29 cellular contexts compared by ENCODE assay signal in genomic region chr5:155982354-155982753, GRCh38.
"Had no signal": no experiment of that assay in that cellular context is flagged by ENCODE, and none has a peak within 500 bp of the region (broad histone marks: within the 10 kb centered on the region; RNA-seq: fewer than 3 reads in every experiment).

No MANE protein-coding gene starts in this region.

- H3K4me1 Mint-ChIP-seq: activated CD8-positive, alpha-beta memory T cell treated with anti-CD3 and anti-CD28 coated beads, Interleukin-2, amount 10 ng/mL, durations not matched to agents 7 days and 5 days; activated naive CD4-positive, alpha-beta T cell treated with anti-CD3 and anti-CD28 coated beads, Interleukin-2, amount 50 U/mL, for 24 hours had no signal

- H3K9me3 Mint-ChIP-seq: activated naive CD4-positive, alpha-beta T cell treated with anti-CD3 and anti-CD28 coated beads, Interleukin-2, amount 50 U/mL, for 24 hours; activated T-cell treated with anti-CD3 and anti-CD28 coated beads, Interleukin-2, amount 50 U/mL, for 24 hours; activated T-helper 1 cell treated with anti-CD3 and anti-CD28 coated beads, Interleukin-12 subunit alpha, Interleukin-12 subunit beta, Interleukin-2, Interleukin-4 antibody, amounts not matched to agents 30 ng/mL and 10 ng/mL and 1 ng/mL, durations not matched to agents 14 hours and 24 hours and 36 hours; brain; T-helper 1 cell treated with Interleukin-12 subunit alpha and Interleukin-12 subunit beta and Interleukin-4 antibody, amounts not matched to agents 30 μg/mL and 1 μg/mL, for 36 hours had no signal

- H3K36me3 Mint-ChIP-seq: activated CD8-positive, alpha-beta memory T cell treated with anti-CD3 and anti-CD28 coated beads, Interleukin-2, amount 10 ng/mL, durations not matched to agents 7 days and 5 days; activated naive CD4-positive, alpha-beta T cell treated with anti-CD3 and anti-CD28 coated beads, Interleukin-2, amount 50 U/mL, for 24 hours; brain; WTC11 had no signal

- ATAC-seq: activated CD8-positive, alpha-beta memory T cell treated with anti-CD3 and anti-CD28 coated beads, Interleukin-2, amount 10 ng/mL, durations not matched to agents 7 days and 5 days; Panc1; SK-N-SH treated with all-trans-retinoic acid at 6 μM for 48 hours; WTC11 had no signal

- H3K36me3 ChIP-seq: SJSA1 had no signal

- H3K27me3 Mint-ChIP-seq: activated CD8-positive, alpha-beta memory T cell treated with anti-CD3 and anti-CD28 coated beads, Interleukin-2, amount 10 ng/mL, durations not matched to agents 7 days and 5 days; activated T-cell treated with anti-CD3 and anti-CD28 coated beads, Interleukin-2, amount 50 U/mL, for 24 hours had no signal

- H3K4me3 ChIP-seq: SJSA1 had no signal

- H3K27ac ChIP-seq: SJSA1 had no signal

- DNase-seq: activated CD4-positive, alpha-beta T cell treated with anti-CD3 and anti-CD28 coated beads for 48 hours; activated CD4-positive, alpha-beta T cell treated with anti-CD3 and anti-CD28 coated beads, Interleukin-2, amount 50 U/mL, for 4 hours; activated CD4-positive, CD25-positive, alpha-beta regulatory T cell treated with anti-CD3 and anti-CD28 coated beads, Interleukin-2, amount 50 U/mL, for 72 hours; activated CD8-positive, alpha-beta memory T cell treated with anti-CD3 and anti-CD28 coated beads, Interleukin-2, amount 10 ng/mL, durations not matched to agents 7 days and 5 days; activated effector memory CD4-positive, alpha-beta T cell treated with Interleukin-2 at 50 U/mL for 16 hours; activated naive CD4-positive, alpha-beta T cell; activated T-cell treated with anti-CD3 and anti-CD28 coated beads, Interleukin-2, amount 50 U/mL, for 24 hours; MM.1S; NCI-H1105; NCI-H1436; NCI-H1694 treated with DMSO at 0.1 percent for 48 hours; NCI-H2029 treated with DMSO at 0.1 percent for 48 hours; NCI-H345; NCI-H510A; NCI-H526 treated with DMSO at 0.1 percent for 48 hours; NCI-H82; NK-92 treated with Interleukin-12 subunit alpha and Interleukin-12 subunit beta, amount 100 ng/mL, for 24 hours; RPMI8226; SHP77; SW 1271 had no signal

- H3K4me3 Mint-ChIP-seq: activated CD8-positive, alpha-beta memory T cell treated with anti-CD3 and anti-CD28 coated beads, Interleukin-2, amount 10 ng/mL, durations not matched to agents 7 days and 5 days; activated naive CD4-positive, alpha-beta T cell treated with anti-CD3 and anti-CD28 coated beads, Interleukin-2, amount 50 U/mL, for 24 hours; activated T-cell treated with anti-CD3 and anti-CD28 coated beads, Interleukin-2, amount 50 U/mL, for 24 hours; activated T-helper 1 cell treated with anti-CD3 and anti-CD28 coated beads, Interleukin-12 subunit alpha, Interleukin-12 subunit beta, Interleukin-2, Interleukin-4 antibody, amounts not matched to agents 30 ng/mL and 10 ng/mL and 1 ng/mL, durations not matched to agents 14 hours and 24 hours and 36 hours; brain; T-helper 1 cell treated with Interleukin-12 subunit alpha and Interleukin-12 subunit beta and Interleukin-4 antibody, amounts not matched to agents 30 μg/mL and 1 μg/mL, for 36 hours; WTC11 had no signal

- H3K4me1 ChIP-seq: SJSA1 had no signal

- H3K27ac Mint-ChIP-seq: activated CD8-positive, alpha-beta memory T cell treated with anti-CD3 and anti-CD28 coated beads, Interleukin-2, amount 10 ng/mL, durations not matched to agents 7 days and 5 days; activated naive CD4-positive, alpha-beta T cell treated with anti-CD3 and anti-CD28 coated beads, Interleukin-2, amount 50 U/mL, for 24 hours; activated T-cell treated with anti-CD3 and anti-CD28 coated beads, Interleukin-2, amount 50 U/mL, for 24 hours; activated T-helper 1 cell treated with anti-CD3 and anti-CD28 coated beads, Interleukin-12 subunit alpha, Interleukin-12 subunit beta, Interleukin-2, Interleukin-4 antibody, amounts not matched to agents 30 ng/mL and 10 ng/mL and 1 ng/mL, durations not matched to agents 14 hours and 24 hours and 36 hours; brain; T-helper 1 cell treated with Interleukin-12 subunit alpha and Interleukin-12 subunit beta and Interleukin-4 antibody, amounts not matched to agents 30 μg/mL and 1 μg/mL, for 36 hours; WTC11 had no signal

- FAIRE-seq: astrocyte had no signal

- H3K27me3 ChIP-seq: SJSA1 had no signal
